ENCODE assay signal across 12 cellular contexts in the genomic region with DNA sequence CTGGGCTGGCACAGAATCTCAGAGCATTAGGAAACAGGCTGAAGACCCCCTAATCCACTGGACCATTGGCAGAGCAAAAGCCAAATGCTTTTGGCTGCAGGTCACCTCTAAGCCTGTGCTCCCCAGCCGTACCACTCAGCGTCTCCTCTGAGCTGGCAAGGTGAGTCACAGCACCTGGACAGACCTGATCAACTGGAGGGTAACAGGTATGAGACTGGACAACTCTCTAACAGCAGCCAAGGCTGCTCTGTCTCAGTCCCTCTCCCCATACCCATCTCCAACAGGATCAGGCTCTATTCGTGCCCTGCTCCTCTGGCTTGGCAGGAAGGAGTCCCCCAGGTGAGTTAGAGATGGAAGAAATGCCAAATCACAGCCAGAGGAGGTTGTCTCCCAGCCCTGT.
"Had no signal": no experiment of that assay in that cellular context is flagged by ENCODE, and none has a peak within 500 bp of the region (broad histone marks: within the 10 kb centered on the region; RNA-seq: fewer than 3 reads in every experiment).

No MANE protein-coding gene starts in this region.

- DNase-seq: amniotic stem cell; cerebellar nuclear complex; dermis blood vessel endothelial cell; foreskin melanocyte; head of caudate nucleus; left ventricle myocardium superior; nephron progenitor cell; stimulated activated CD4-positive, alpha-beta T cell treated with anti-CD3 and anti-CD28 coated beads, Interleukin-4, amount 100 ng/mL, for 4 hours; T-helper 17 cell; transverse colon had no signal

- H3K9me3 ChIP-seq: transverse colon had no signal

- H3K9me3 Mint-ChIP-seq: activated naive CD4-positive, alpha-beta T cell treated with anti-CD3 and anti-CD28 coated beads, Interleukin-2, amount 50 U/mL, for 24 hours; nephron progenitor cell had no signal

- H3K27me3 ChIP-seq: transverse colon had no signal

- H3K27ac Mint-ChIP-seq: activated naive CD4-positive, alpha-beta T cell treated with anti-CD3 and anti-CD28 coated beads, Interleukin-2, amount 50 U/mL, for 24 hours; nephron progenitor cell; T-helper 17 cell had no signal

- H3K4me3 ChIP-seq: transverse colon had no signal

- ATAC-seq: left ventricle myocardium superior, T-helper 17 cell had no signal

- H3K27me3 Mint-ChIP-seq: activated naive CD4-positive, alpha-beta T cell treated with anti-CD3 and anti-CD28 coated beads, Interleukin-2, amount 50 U/mL, for 24 hours; brain; T-helper 17 cell had no signal

- H3K4me3 Mint-ChIP-seq: activated naive CD4-positive, alpha-beta T cell treated with anti-CD3 and anti-CD28 coated beads, Interleukin-2, amount 50 U/mL, for 24 hours; nephron progenitor cell; T-helper 17 cell had no signal

- H3K27ac ChIP-seq: transverse colon had no signal
